8 cellular contexts compared by ENCODE assay signal in the genomic region with DNA sequence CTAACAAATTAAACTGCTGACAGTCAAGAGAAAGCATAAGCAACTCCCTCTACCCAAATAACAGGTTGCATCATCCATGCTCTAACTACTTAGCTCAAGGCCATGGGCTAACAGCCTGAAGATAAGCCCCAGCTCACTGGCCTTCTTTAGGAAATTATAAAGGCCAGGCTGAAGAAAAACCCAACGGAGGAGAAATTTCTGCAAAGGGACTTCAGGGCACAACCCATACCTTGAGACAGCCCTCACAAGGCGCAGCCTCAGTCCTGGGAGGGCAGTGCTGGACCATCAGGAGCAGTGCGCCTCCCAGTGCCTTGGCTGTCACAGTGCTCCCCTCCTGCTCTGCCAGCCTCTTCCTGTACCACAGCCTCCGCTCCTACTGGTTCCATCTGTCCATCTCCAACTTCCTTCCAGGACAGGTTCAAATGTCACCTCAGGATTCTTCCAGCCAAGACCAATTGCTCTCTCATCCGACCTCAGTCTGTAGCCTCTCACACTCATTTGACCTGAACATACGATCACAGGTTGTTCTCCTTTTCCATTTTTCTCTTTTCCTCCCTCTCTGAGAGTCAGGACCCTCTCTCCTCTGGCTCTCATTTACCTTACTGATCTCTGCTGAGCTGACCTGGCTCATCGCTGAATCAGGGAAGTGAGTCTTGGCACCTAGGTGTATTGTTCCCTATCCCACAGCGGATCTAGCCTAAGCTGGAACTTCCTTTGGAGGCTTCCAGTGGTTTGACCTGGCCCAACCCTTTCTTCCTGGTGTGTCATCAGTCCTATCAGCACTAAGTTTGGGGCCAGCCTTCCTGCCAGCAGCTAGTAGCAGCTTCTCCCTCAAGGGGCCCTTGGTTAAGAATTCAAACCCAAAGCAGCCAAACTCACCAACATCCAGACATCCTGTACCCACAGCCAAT. TPM values are rescaled to one million over a fixed set of nuclear protein-coding genes. Genes with fewer than 3 reads are reported as not detected.
DNase-seq lines count a peak whose midpoint lies in the region; ATAC-seq and TF ChIP-seq lines count a peak whose summit lies in the region.

No MANE protein-coding gene starts in this region.

- H3K36me3 Mint-ChIP-seq in activated CD8-positive, alpha-beta memory T cell treated with anti-CD3 and anti-CD28 coated beads, Interleukin-2, amount 10 ng/mL, durations not matched to agents 7 days and 5 days: peaks cover 8% of the 10 kb centered on the region

- H3K23ac ChIP-seq in neuronal stem cell (ENCODE audit: low read depth, low read length, poor library complexity): no peak overlapping the region

- H3K4me3 ChIP-seq in foreskin fibroblast (ENCODE audit: low read depth in 1 of 2, low read length in 2 of 2): peak overlapping the region; percentile 91 to 94
- H3K4me3 ChIP-seq in spleen: peak overlapping the region in 4 of 8 donors; percentile 89 to 93 (median 91)
- H3K4me3 ChIP-seq in neuronal stem cell (ENCODE audit: low read length in 2 of 2): peak overlapping the region in 1 of 2 donors; percentile 84

- H3K27ac Mint-ChIP-seq in activated CD8-positive, alpha-beta memory T cell treated with anti-CD3 and anti-CD28 coated beads, Interleukin-2, amount 10 ng/mL, durations not matched to agents 7 days and 5 days: no peak overlapping the region

- no peak for TF ChIP-seq POLR2A in spleen (IDR thresholded peaks at IDR 0.05)

- H3K4ac ChIP-seq in neuronal stem cell (ENCODE audit: low read length): no peak overlapping the region

- peak overlapping the region; percentile 92 for H3K4me3 Mint-ChIP-seq in activated CD8-positive, alpha-beta memory T cell treated with anti-CD3 and anti-CD28 coated beads, Interleukin-2, amount 10 ng/mL, durations not matched to agents 7 days and 5 days

- no peak overlapping the region for H3K4me2 ChIP-seq in neuronal stem cell (ENCODE audit: insufficient read depth, low read length, poor library complexity, severe bottlenecking)

- H3K79me1 ChIP-seq in neuronal stem cell (ENCODE audit: low read depth, low read length): peaks cover 10% of the 10 kb centered on the region

- no peak for DNase-seq in activated CD8-positive, alpha-beta memory T cell treated with anti-CD3 and anti-CD28 coated beads, Interleukin-2, amount 10 ng/mL, durations not matched to agents 7 days and 5 days
- no peak for DNase-seq in activated CD8-positive, alpha-beta memory T cell treated with anti-CD3 and anti-CD28 coated beads, Interleukin-2, amount 50 U/mL, for 4 hours
- peak; percentile 46 for DNase-seq in UCSD-AML1 (lab: John Stamatoyannopoulos, UW; ENCODE audit: unreplicated experiment)
- DNase-seq in foreskin fibroblast: peak; percentile 74 to 80
- no peak for DNase-seq in spleen
- no peak for DNase-seq in NCI-H1417 treated with DMSO at 0.1 percent for 48 hours (lab: John Stamatoyannopoulos, UW)
- no peak for DNase-seq in NCI-H2171 (lab: John Stamatoyannopoulos, UW)
- DNase-seq in neuronal stem cell (ENCODE audit: low spot score): no peak

- no peak overlapping the region for H2BK12ac ChIP-seq in neuronal stem cell (ENCODE audit: low read length)

- WGBS in spleen, 5 donors: 61 to 75% (median 71%) methylated on average over 8 of the region's 8 CpGs
- WGBS in neuronal stem cell (ENCODE audit: extremely low coverage in 2 of 2, insufficient read length in 2 of 2, insufficient replicate concordance in 1 of 2), 2 donors: no CpG with 5 or more reads among the region's 8 CpGs

- no peaks in the 10 kb centered on the region for H3K27me3 Mint-ChIP-seq in activated CD8-positive, alpha-beta memory T cell treated with anti-CD3 and anti-CD28 coated beads, Interleukin-2, amount 10 ng/mL, durations not matched to agents 7 days and 5 days

- no peak overlapping the region for H4K91ac ChIP-seq in neuronal stem cell (ENCODE audit: low read depth, low read length, poor library complexity)

- H3K36me3 ChIP-seq in spleen (peaks cover 5 to 37% (median 17%) of the 10 kb centered on the region in 6 donors), neuronal stem cell (replicated peaks in 1 of 2; ENCODE audit: control insufficient read depth in 2 of 2, insufficient read depth in 2 of 2, low read length in 2 of 2) (peaks cover 16 to 40% of the 10 kb centered on the region in 2 donors)

- no peak overlapping the region for H4K8ac ChIP-seq in neuronal stem cell (ENCODE audit: low read depth, low read length)

- H2AFZ ChIP-seq in neuronal stem cell (ENCODE audit: low read length): no peak overlapping the region

- H3K27ac ChIP-seq in spleen (peak overlapping the region in 7 of 8 donors; percentile 17 to 93 (median 40)), neuronal stem cell (replicated peaks; ENCODE audit: low read length) (no peak overlapping the region)

- ATAC-seq in activated CD8-positive, alpha-beta memory T cell treated with anti-CD3 and anti-CD28 coated beads, Interleukin-2, amount 10 ng/mL, durations not matched to agents 7 days and 5 days: no peak

- H2BK15ac ChIP-seq in neuronal stem cell (ENCODE audit: low read length): no peak overlapping the region

- H3K18ac ChIP-seq in neuronal stem cell (ENCODE audit: low read length): no peak overlapping the region

- CTCF ChIA-PET in activated CD8-positive, alpha-beta memory T cell treated with anti-CD3 and anti-CD28 coated beads, Interleukin-2, amount 10 ng/mL, durations not matched to agents 7 days and 5 days (lab: Charles Lee): no interaction called here

- H3K27me3 ChIP-seq in spleen (replicated peaks in 1 of 7) (no peaks in the 10 kb centered on the region), neuronal stem cell (ENCODE audit: control insufficient read depth in 3 of 3, insufficient read depth in 3 of 3, low read depth in 1 of 3, low read length in 3 of 3) (no peaks in the 10 kb centered on the region)

- H3K9ac ChIP-seq in neuronal stem cell (ENCODE audit: low read depth, low read length, poor library complexity): no peak overlapping the region

- H2BK120ac ChIP-seq in neuronal stem cell (ENCODE audit: low read depth, low read length): no peak overlapping the region

- H2AK5ac ChIP-seq in neuronal stem cell (ENCODE audit: low read depth, low read length): no peak overlapping the region

- H3K9me3 Mint-ChIP-seq in activated CD8-positive, alpha-beta memory T cell treated with anti-CD3 and anti-CD28 coated beads, Interleukin-2, amount 10 ng/mL, durations not matched to agents 7 days and 5 days (ENCODE audit: low read depth): no peaks in the 10 kb centered on the region

- H3K4me1 Mint-ChIP-seq in activated CD8-positive, alpha-beta memory T cell treated with anti-CD3 and anti-CD28 coated beads, Interleukin-2, amount 10 ng/mL, durations not matched to agents 7 days and 5 days: peaks cover 58% of the 10 kb centered on the region

- TF ChIP-seq CTCF in foreskin fibroblast (IDR thresholded peaks at IDR 0.05; ENCODE audit: low read depth, low read length) (no peak), spleen (IDR thresholded peaks at IDR 0.05 in 8 of 11, conservative IDR thresholded peaks at IDR 0.05 in 3 of 11) (no peak)

- H3K14ac ChIP-seq in neuronal stem cell (ENCODE audit: low read length): no peak overlapping the region

- H2BK5ac ChIP-seq in neuronal stem cell (ENCODE audit: low read length): no peak overlapping the region

- H3K9me3 ChIP-seq in spleen (no peaks in the 10 kb centered on the region), neuronal stem cell (replicated peaks in 1 of 2; ENCODE audit: control insufficient read depth in 2 of 2, insufficient read depth in 1 of 2, low read depth in 1 of 2, low read length in 2 of 2) (no peaks in the 10 kb centered on the region)

- intact Hi-C loops in spleen (cut with DNase I; ENCODE audit: low total_unique reads): no loop called here

- H3K4me1 ChIP-seq in spleen: peaks cover 29 to 75% (median 57%) of the 10 kb centered on the region in 6 donors
- peaks cover 4 to 10% of the 10 kb centered on the region in 2 donors for H3K4me1 ChIP-seq in neuronal stem cell (ENCODE audit: control insufficient read depth in 2 of 2, insufficient read depth in 1 of 2, low read depth in 1 of 2, low read length in 2 of 2)

RNA-seq across cellular contexts. Expression of a gene that starts 1.9 kb away (rescaled TPM):
- 10 to 100 TPM; 30.5 to 35.8 TPM for total RNA-seq in activated CD8-positive, alpha-beta memory T cell treated with anti-CD3 and anti-CD28 coated beads, Interleukin-2, amount 10 ng/mL, durations not matched to agents 7 days and 5 days
- total RNA-seq in spleen: 100 to 1,000 TPM in 1 of 7 donors, 10 to 100 TPM in 6; 53.4 to 112 (median 70.9) TPM
- 10 to 100 TPM; 10.3 to 22.3 (median 14.0) TPM for polyA plus RNA-seq in spleen
- 56.7 TPM for polyA plus RNA-seq in neuronal stem cell (2013, experiment 1 of 2)
- polyA plus RNA-seq in neuronal stem cell (2013, experiment 2 of 2): 57.6 TPM

RNA-seq across cellular contexts. Expression of a gene that starts 27.3 kb away (rescaled TPM):
- 10 to 100 TPM; 67.5 to 79.0 TPM for total RNA-seq in activated CD8-positive, alpha-beta memory T cell treated with anti-CD3 and anti-CD28 coated beads, Interleukin-2, amount 10 ng/mL, durations not matched to agents 7 days and 5 days
- 10 to 100 TPM; 40.3 to 59.0 (median 47.6) TPM for total RNA-seq in spleen
- 10 to 100 TPM; 13.6 to 37.6 (median 17.7) TPM for polyA plus RNA-seq in spleen
- polyA plus RNA-seq in neuronal stem cell (2013, experiment 1 of 2): 12.6 TPM
- 12.6 TPM for polyA plus RNA-seq in neuronal stem cell (2013, experiment 2 of 2)

Comparison
In these comparisons a context has a peak if more than half of its experiments do, and no peak if none do; other contexts are left out.
1. DNase-seq: peak in UCSD-AML1 (single experiment) and foreskin fibroblast (2 of 2); none in activated CD8-positive, alpha-beta memory T cell treated with anti-CD3 and anti-CD28 coated beads, Interleukin-2, amount 10 ng/mL, durations not matched to agents 7 days and 5 days (single experiment), activated CD8-positive, alpha-beta memory T cell treated with anti-CD3 and anti-CD28 coated beads, Interleukin-2, amount 50 U/mL, for 4 hours (single experiment), spleen (single experiment), NCI-H1417 treated with DMSO at 0.1 percent for 48 hours (single experiment), NCI-H2171 (single experiment) and neuronal stem cell (single experiment).